ENCODE assay signal across 13 cellular contexts in genomic region chr12:103326190-103326589, GRCh38.
A peak's percentile ranks its signal among the peaks of the same experiment; 100 is the strongest.
DNase-seq lines count a peak whose midpoint lies in the region; ATAC-seq, FAIRE-seq and TF ChIP-seq lines count a peak whose summit lies in the region.
"Had no signal": no experiment of that assay in that cellular context is flagged by ENCODE, and none has a peak within 500 bp of the region (broad histone marks: within the 10 kb centered on the region; RNA-seq: fewer than 3 reads in every experiment).

No MANE protein-coding gene starts in this region.

- H3K14ac ChIP-seq in mesenchymal stem cell (ENCODE audit: low read length in 2 of 2): no peak overlapping the region

- H4K8ac ChIP-seq in mesenchymal stem cell (ENCODE audit: low read length): no peak overlapping the region

- H3K4ac ChIP-seq in mesenchymal stem cell (ENCODE audit: low read depth in 1 of 2, low read length in 2 of 2): no peak overlapping the region

- FAIRE-seq in GM12878 (lab: Jason Lieb, UNC): no peak

- no peak for TF ChIP-seq POLR2A in GM12878 (IDR thresholded peaks at IDR 0.05; ENCODE audit: low read depth, low read length)

- H2AFZ ChIP-seq in GM12878 (ENCODE audit: control insufficient read depth, low read depth, low read length): no peak overlapping the region
- H2AFZ ChIP-seq in mesenchymal stem cell (ENCODE audit: low read depth, low read length): no peak overlapping the region

- no peaks in the 10 kb centered on the region for H3K79me2 ChIP-seq in GM12878 (ENCODE audit: control insufficient read depth, insufficient read depth, low read length)

- no peak overlapping the region for H2AK5ac ChIP-seq in mesenchymal stem cell (ENCODE audit: low read length, severe bottlenecking)

- WGBS in GM12878 (ENCODE audit: insufficient coverage, insufficient replicate concordance, low lambda C conversion rate, missing lambda C conversion rate): 48% methylated on average over 3 of the region's 3 CpGs
- 53% methylated on average over 3 of the region's 3 CpGs for WGBS in mesenchymal stem cell

- ATAC-seq in GM12878: peak; percentile 65
- ATAC-seq in GM19023 (IDR thresholded peaks at IDR 0.05; ENCODE audit: unreplicated experiment): no peak
- ATAC-seq in GM21825 (IDR thresholded peaks at IDR 0.05; ENCODE audit: unreplicated experiment): no peak
- ATAC-seq: activated T-cell treated with anti-CD3 and anti-CD28 coated beads, Interleukin-2, amount 50 U/mL, for 4 hours; CD8-positive, alpha-beta T cell; heart left ventricle had no signal

- H3K27me3 ChIP-seq in left ventricle myocardium inferior (ENCODE audit: low read depth): no peaks in the 10 kb centered on the region
- H3K27me3 ChIP-seq in GM12878 (replicated peaks in 1 of 2; ENCODE audit: control insufficient read depth in 2 of 2, insufficient read depth in 2 of 2, low read length in 1 of 2): no peaks in the 10 kb centered on the region
- no peaks in the 10 kb centered on the region for H3K27me3 ChIP-seq in mesenchymal stem cell (ENCODE audit: control insufficient read depth in 1 of 2, insufficient read depth in 1 of 2, low read length in 2 of 2)
- H3K27me3 ChIP-seq: heart left ventricle had no signal

- no peak overlapping the region for H3K4me3 ChIP-seq in left ventricle myocardium inferior
- H3K4me3 ChIP-seq in GM12878: no peak overlapping the region
- no peak overlapping the region for H3K4me3 ChIP-seq in mesenchymal stem cell (ENCODE audit: insufficient read depth in 1 of 2, low read depth in 1 of 2, low read length in 2 of 2)
- H3K4me3 ChIP-seq: heart left ventricle had no signal

- in situ Hi-C loops in GM12878 (cut with MboI): no loop called here

- TF ChIP-seq CTCF in left ventricle myocardium inferior (IDR thresholded peaks at IDR 0.05; ENCODE audit: borderline replicate concordance) (peak; percentile 11), GM12878 (IDR thresholded peaks at IDR 0.05 in 2 of 3, conservative IDR thresholded peaks at IDR 0.05 in 1 of 3; ENCODE audit: control insufficient read depth in 2 of 3, extremely low read depth in 1 of 3, insufficient read depth in 1 of 3, low read depth in 3 of 3, low read length in 3 of 3) (peak; percentile 26 to 42 (median 31); a peak in 4 of 6 replicates)

- TF ChIP-seq RAD21 in GM12878 (IDR thresholded peaks at IDR 0.05; ENCODE audit: insufficient read depth, low read depth, low read length): peak; percentile 70

- no peak overlapping the region for H2BK120ac ChIP-seq in mesenchymal stem cell (ENCODE audit: low read depth, low read length)

- H3K27ac ChIP-seq in left ventricle myocardium inferior (replicated peaks) (no peak overlapping the region), GM12878 (ENCODE audit: control insufficient read depth, insufficient read depth) (no peak overlapping the region), mesenchymal stem cell (ENCODE audit: low read length, poor library complexity, severe bottlenecking) (no peak overlapping the region)
- H3K27ac ChIP-seq: heart left ventricle had no signal

- H3K4me2 ChIP-seq in GM12878 (ENCODE audit: control insufficient read depth, insufficient read depth) (no peak overlapping the region), mesenchymal stem cell (ENCODE audit: low read length, poor library complexity, severe bottlenecking) (no peak overlapping the region)

- H4K91ac ChIP-seq in mesenchymal stem cell (ENCODE audit: low read length): no peak overlapping the region

- H3K9ac ChIP-seq in GM12878 (ENCODE audit: control insufficient read depth, insufficient read depth, low read length): no peak overlapping the region
- no peak overlapping the region for H3K9ac ChIP-seq in mesenchymal stem cell (ENCODE audit: low read length)

- H2BK12ac ChIP-seq in mesenchymal stem cell (ENCODE audit: low read length in 2 of 2): no peak overlapping the region

- H2BK15ac ChIP-seq in mesenchymal stem cell (ENCODE audit: low read depth, poor library complexity, severe bottlenecking): no peak overlapping the region

- H3K4me1 ChIP-seq in left ventricle myocardium inferior: no peaks in the 10 kb centered on the region
- H3K4me1 ChIP-seq in GM12878 (ENCODE audit: control insufficient read depth, insufficient read depth, low read length): no peaks in the 10 kb centered on the region
- H3K4me1 ChIP-seq in mesenchymal stem cell (ENCODE audit: control insufficient read depth, insufficient read depth, low read depth, low read length): no peaks in the 10 kb centered on the region
- H3K4me1 ChIP-seq: heart left ventricle had no signal

- H3K36me3 ChIP-seq in left ventricle myocardium inferior (no peaks in the 10 kb centered on the region), GM12878 (ENCODE audit: control insufficient read depth in 2 of 2, insufficient read depth in 2 of 2, low read length in 1 of 2) (no peaks in the 10 kb centered on the region), mesenchymal stem cell (ENCODE audit: control insufficient read depth in 1 of 2, insufficient read depth in 2 of 2, low read depth in 1 of 2, low read length in 2 of 2) (no peaks in the 10 kb centered on the region)
- H3K36me3 ChIP-seq: heart left ventricle had no signal

- CTCF ChIA-PET in GM12878 (lab: Yijun Ruan, JAX): interaction anchor here (0.6 to 3.3 kb wide), 11 partner anchors 10 to 377 kb away, joined by 3 to 22 read pairs (median 4); no protein-coding TSS in a partner anchor

- no peak overlapping the region for H3K18ac ChIP-seq in mesenchymal stem cell (ENCODE audit: low read depth in 1 of 2, low read length in 2 of 2)

- no peaks in the 10 kb centered on the region for H4K20me1 ChIP-seq in GM12878 (ENCODE audit: control insufficient read depth, insufficient read depth)

- no peak for TF ChIP-seq EP300 in GM12878 (IDR thresholded peaks at IDR 0.05; ENCODE audit: borderline replicate concordance in 1 of 2, control insufficient read depth in 1 of 2, low read depth in 2 of 2, low read length in 2 of 2)

- BruUV-seq in GM12878 (replicated peaks; lab: Mats Ljungman, UMichigan): no TSS peak

- no peaks in the 10 kb centered on the region for H3K9me3 ChIP-seq in left ventricle myocardium inferior (replicated peaks)
- H3K9me3 ChIP-seq in GM12878 (replicated peaks; ENCODE audit: control insufficient read depth, insufficient read depth, low read length): no peaks in the 10 kb centered on the region
- H3K9me3 ChIP-seq in mesenchymal stem cell (ENCODE audit: control insufficient read depth, low read length): peaks cover 2% of the 10 kb centered on the region
- H3K9me3 ChIP-seq: heart left ventricle had no signal

- no peak for DNase-seq in left ventricle myocardium inferior
- DNase-seq in cardiac septum (ENCODE audit: low spot score): no peak
- DNase-seq in M059J (ENCODE audit: low read depth): peak; percentile 3
- no peak for DNase-seq in GM12878 (ENCODE audit: low read depth, low spot score)
- DNase-seq in mesenchymal stem cell: no peak
- DNase-seq in cerebellar nuclear complex (lab: John Stamatoyannopoulos, UW): no peak
- DNase-seq: activated T-cell treated with anti-CD3 and anti-CD28 coated beads, Interleukin-2, amount 50 U/mL, for 4 hours; CD8-positive, alpha-beta T cell; heart left ventricle; NCI-H1436; substantia nigra had no signal

- H3K79me1 ChIP-seq in mesenchymal stem cell (replicated peaks; ENCODE audit: low read length, poor library complexity, severe bottlenecking): no peaks in the 10 kb centered on the region

- SMC1A ChIA-PET in GM12878 (lab: Charles Lee; ENCODE audit: uncharacterized antibody, unreplicated experiment): interaction anchor here (0.7 to 3.0 kb wide), 14 partner anchors 9 to 377 kb away, joined by 3 to 23 read pairs (median 4); no protein-coding TSS in a partner anchor

- RAD21 ChIA-PET in GM12878 (lab: Charles Lee; ENCODE audit: unreplicated experiment): interaction anchor here (0.6 to 3.1 kb wide), 7 partner anchors 13 to 377 kb away, joined by 3 to 13 read pairs (median 3); no protein-coding TSS in a partner anchor

- POLR2A ChIA-PET in GM12878 (lab: Charles Lee): no interaction called here

- H2BK5ac ChIP-seq in mesenchymal stem cell (ENCODE audit: low read depth, low read length, poor library complexity, severe bottlenecking): no peak overlapping the region

- intact Hi-C loops in left ventricle myocardium inferior (cut with micrococcal nuclease) (no loop called here), cardiac septum (cut with DNase I) (no loop called here), GM12878 (cut with micrococcal nuclease; ENCODE audit: unreplicated experiment) (loop anchor here (1.0 to 2.0 kb wide), 2 partner anchors 222 to 377 kb away; no protein-coding TSS in a partner anchor)

- H3K23ac ChIP-seq in mesenchymal stem cell (ENCODE audit: low read length in 2 of 2): no peak overlapping the region

TF ChIP-seq in GM12878, 131 proteins besides CTCF, POLR2A, EP300 and RAD21:
- TF ChIP-seq PKNOX1 (IDR thresholded peaks at IDR 0.05) (no peak), YY1 (IDR thresholded peaks at IDR 0.05; ENCODE audit: low read depth, low read length) (0 out of 2 replicates have a peak, but pooled peaks have one; percentile 30), SMC3 (IDR thresholded peaks at IDR 0.05; ENCODE audit: borderline replicate concordance, low read length) (peak; percentile 74)
